Comparison of ENCODE assay signal across 20 cellular contexts in genomic region chr15:74908635-74909034, GRCh38.
"Had no signal": no experiment of that assay in that cellular context is flagged by ENCODE, and none has a peak within 500 bp of the region (broad histone marks: within the 10 kb centered on the region; RNA-seq: fewer than 3 reads in every experiment).

No MANE protein-coding gene starts in this region.

- H3K9me3 Mint-ChIP-seq: effector memory CD8-positive, alpha-beta T cell; naive thymus-derived CD4-positive, alpha-beta T cell; neural progenitor cell; stimulated activated naive B cell treated with anti-CD40 and anti-IgM and Interleukin-4, amounts not matched to agents 10 μg/mL and 1 μg/mL and 100 μg/mL, for 72 hours; stimulated activated naive CD8-positive, alpha-beta T cell treated with anti-CD3 and anti-CD28 coated beads, Interleukin-15, amount 100 ng/mL, for 72 hours had no signal

- H3K27ac ChIP-seq: epithelial cell of prostate, esophagus muscularis mucosa, gastrocnemius medialis, neural progenitor cell, pancreas, prostate gland, right lobe of liver, testis, transverse colon had no signal

- H3K27me3 ChIP-seq: esophagus muscularis mucosa, gastrocnemius medialis, heart right ventricle, neural progenitor cell, pancreas, right lobe of liver, testis, transverse colon had no signal

- H3K9me3 ChIP-seq: esophagus muscularis mucosa, gastrocnemius medialis, heart right ventricle, pancreas, prostate gland, right lobe of liver, testis, transverse colon had no signal

- H3K27ac Mint-ChIP-seq: effector memory CD8-positive, alpha-beta T cell; neural progenitor cell; stimulated activated naive B cell treated with anti-CD40 and anti-IgM and Interleukin-4, amounts not matched to agents 10 μg/mL and 1 μg/mL and 100 μg/mL, for 72 hours had no signal

- H3K4me3 ChIP-seq: esophagus muscularis mucosa, gastrocnemius medialis, heart right ventricle, neural progenitor cell, pancreas, prostate gland, right lobe of liver, testis, transverse colon had no signal

- H3K4me3 Mint-ChIP-seq: effector memory CD8-positive, alpha-beta T cell; neural progenitor cell; stimulated activated naive B cell treated with anti-CD40 and anti-IgM and Interleukin-4, amounts not matched to agents 10 μg/mL and 1 μg/mL and 100 μg/mL, for 72 hours; stimulated activated naive CD8-positive, alpha-beta T cell treated with anti-CD3 and anti-CD28 coated beads, Interleukin-15, amount 100 ng/mL, for 72 hours had no signal

- H3K4me1 ChIP-seq: prostate gland had no signal

- H3K27me3 Mint-ChIP-seq: effector memory CD8-positive, alpha-beta T cell; naive thymus-derived CD4-positive, alpha-beta T cell; stimulated activated naive B cell treated with anti-CD40 and anti-IgM and Interleukin-4, amounts not matched to agents 10 μg/mL and 1 μg/mL and 100 μg/mL, for 72 hours; stimulated activated naive CD8-positive, alpha-beta T cell treated with anti-CD3 and anti-CD28 coated beads, Interleukin-15, amount 100 ng/mL, for 72 hours had no signal

- DNase-seq: effector memory CD8-positive, alpha-beta T cell; gastrocnemius medialis; heart right ventricle; hypothalamus; kidney glomerular epithelial cell; mammary epithelial cell; naive thymus-derived CD4-positive, alpha-beta T cell; nucleus accumbens; right lobe of liver; stimulated activated CD4-positive, alpha-beta T cell treated with anti-CD3 and anti-CD28 coated beads, Interleukin-2, amount 100 ng/mL, for 24 hours; stimulated activated CD4-positive, alpha-beta T cell treated with anti-CD3 and anti-CD28 coated beads, Interleukin-4, amount 100 ng/mL, for 4 hours; stimulated activated naive B cell treated with anti-CD40 and anti-IgM and Interleukin-4, amounts not matched to agents 10 μg/mL and 1 μg/mL and 100 μg/mL, for 72 hours; stimulated activated naive CD8-positive, alpha-beta T cell treated with anti-CD3 and anti-CD28 coated beads, Interleukin-15, amount 100 ng/mL, for 72 hours; testis; transverse colon had no signal

- H3K36me3 ChIP-seq: neural progenitor cell, prostate gland had no signal
